20 cellular contexts compared by ENCODE assay signal in the genomic region with DNA sequence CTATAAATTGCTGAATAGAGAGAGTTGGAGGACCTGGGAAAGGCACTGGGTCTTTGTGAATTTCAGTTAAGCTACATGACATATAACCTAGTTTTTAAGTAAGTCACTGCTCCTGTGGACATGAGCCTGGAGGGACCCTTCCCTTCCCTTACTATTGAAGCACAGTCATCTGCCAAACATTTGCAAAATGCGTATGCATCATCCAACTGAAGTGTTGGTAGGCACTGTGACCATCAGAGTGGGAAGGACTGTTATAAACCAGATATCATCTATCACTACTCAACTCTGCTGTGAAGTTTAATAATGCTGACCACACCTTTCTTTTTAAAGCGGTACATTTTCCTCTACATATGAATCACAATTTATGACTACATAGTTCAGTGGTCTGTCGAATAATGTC. TPM values are rescaled to one million over a fixed set of nuclear protein-coding genes. Genes with fewer than 3 reads are reported as not detected.
"Had no signal": no experiment of that assay in that cellular context is flagged by ENCODE, and none has a peak within 500 bp of the region (broad histone marks: within the 10 kb centered on the region; RNA-seq: fewer than 3 reads in every experiment).

No MANE protein-coding gene starts in this region.

- ATAC-seq: activated CD4-positive, alpha-beta T cell treated with anti-CD3 and anti-CD28 coated beads for 36 hours; lower lobe of right lung; natural killer cell; pancreas; stimulated activated memory B cell treated with anti-CD40 and anti-IgM and Interleukin-4, amounts not matched to agents 10 μg/mL and 1 μg/mL and 100 μg/mL, for 72 hours; WTC11 had no signal

- H3K36me3 ChIP-seq: lower lobe of right lung, pancreas, sigmoid colon, spleen, thoracic aorta had no signal

- H3K9me3 ChIP-seq: lower lobe of right lung, pancreas, sigmoid colon, spleen, thoracic aorta had no signal

- H3K4me3 ChIP-seq: dorsolateral prefrontal cortex, lower lobe of right lung, pancreas, sigmoid colon, spleen, thoracic aorta had no signal

- H3K27me3 ChIP-seq: sigmoid colon, spleen had no signal

- H3K4me1 ChIP-seq: lower lobe of right lung, pancreas, sigmoid colon, spleen had no signal

- FAIRE-seq: pancreas, TTC549 had no signal

- DNase-seq: activated CD4-positive, alpha-beta T cell treated with anti-CD3 and anti-CD28 coated beads for 36 hours; activated CD4-positive, alpha-beta T cell treated with anti-CD3 and anti-CD28 coated beads, Interleukin-2, amount 50 U/mL, for 48 hours; activated T-cell treated with anti-CD3 and anti-CD28 coated beads for 4 hours; caudate nucleus; dorsolateral prefrontal cortex; foreskin fibroblast; islet precursor cell; lower lobe of right lung; natural killer cell; pancreas; sigmoid colon; spleen; stimulated activated CD4-positive, alpha-beta T cell treated with anti-CD3 and anti-CD28 coated beads, Interleukin-4, amount 100 ng/mL, for 4 hours had no signal

- H3K27ac ChIP-seq: dorsolateral prefrontal cortex, lower lobe of right lung, pancreas, sigmoid colon, spleen, thoracic aorta had no signal

RNA-seq across cellular contexts. Expression of a gene that starts 5.2 kb away (rescaled TPM):
- total RNA-seq: activated CD4-positive, alpha-beta T cell treated with anti-CD3 and anti-CD28 coated beads for 36 hours; activated T-helper 1 cell treated with anti-CD3 and anti-CD28 coated beads, Interleukin-12 subunit alpha, Interleukin-12 subunit beta, Interleukin-2, Interleukin-4 antibody, amounts not matched to agents 30 ng/mL and 10 ng/mL and 1 ng/mL, durations not matched to agents 14 hours and 24 hours and 36 hours; glomerular endothelial cell; lower lobe of right lung; natural killer cell; pancreas; pulmonary artery endothelial cell; spleen; thoracic aorta had no signal
